Comparison of ENCODE assay signal across 2 cellular contexts in the genomic region with DNA sequence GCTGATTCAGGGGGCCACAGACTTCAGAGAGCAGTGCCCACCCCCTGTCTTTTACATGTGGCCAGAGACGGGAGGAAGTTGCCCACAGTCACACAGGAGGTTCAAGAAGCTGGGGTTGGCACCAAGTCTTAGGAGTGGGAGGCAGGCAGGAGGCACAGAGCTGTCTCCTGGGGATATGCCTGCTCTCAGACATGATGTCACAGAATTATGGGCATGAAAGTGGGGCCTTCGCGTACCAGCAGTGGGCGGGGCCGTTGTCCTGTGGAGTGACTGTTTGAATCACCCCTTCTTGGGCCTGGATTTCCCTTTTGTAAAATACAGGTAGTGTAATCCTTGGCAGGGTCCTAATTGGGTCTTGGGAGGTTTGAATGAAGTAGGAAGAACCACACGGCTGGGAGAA.
TF ChIP-seq lines count a peak whose summit lies in the region.

No MANE protein-coding gene starts in this region.

TF ChIP-seq in SK-N-SH, 30 proteins besides CTCF, POLR2A, EP300 and RAD21 (continued from another document):
- no peak for TF ChIP-seq NRF1 (IDR thresholded peaks at IDR 0.05; ENCODE audit: low read depth, low read length)
- no peak for TF ChIP-seq SIN3A (IDR thresholded peaks at IDR 0.05; ENCODE audit: borderline replicate concordance, low read depth, low read length)

TF ChIP-seq in SK-N-SH treated with all-trans-retinoic acid at 6 μM for 48 hours, 23 proteins besides CTCF, POLR2A, EP300 and RAD21 (continued from another document):
- TF ChIP-seq, protein P1, sequence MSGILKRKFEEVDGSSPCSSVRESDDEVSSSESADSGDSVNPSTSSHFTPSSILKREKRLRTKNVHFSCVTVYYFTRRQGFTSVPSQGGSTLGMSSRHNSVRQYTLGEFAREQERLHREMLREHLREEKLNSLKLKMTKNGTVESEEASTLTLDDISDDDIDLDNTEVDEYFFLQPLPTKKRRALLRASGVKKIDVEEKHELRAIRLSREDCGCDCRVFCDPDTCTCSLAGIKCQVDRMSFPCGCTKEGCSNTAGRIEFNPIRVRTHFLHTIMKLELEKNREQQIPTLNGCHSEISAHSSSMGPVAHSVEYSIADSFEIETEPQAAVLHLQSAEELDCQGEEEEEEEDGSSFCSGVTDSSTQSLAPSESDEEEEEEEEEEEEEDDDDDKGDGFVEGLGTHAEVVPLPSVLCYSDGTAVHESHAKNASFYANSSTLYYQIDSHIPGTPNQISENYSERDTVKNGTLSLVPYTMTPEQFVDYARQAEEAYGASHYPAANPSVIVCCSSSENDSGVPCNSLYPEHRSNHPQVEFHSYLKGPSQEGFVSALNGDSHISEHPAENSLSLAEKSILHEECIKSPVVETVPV (CRISPR knock-in tag; IDR thresholded peaks at IDR 0.05): no peak
- TF ChIP-seq RARB (CRISPR knock-in tag; IDR thresholded peaks at IDR 0.05): no peak
- no peak for TF ChIP-seq ZNF8 (CRISPR knock-in tag; IDR thresholded peaks at IDR 0.05)
TF ChIP-seq in SK-N-SH treated with all-trans-retinoic acid at 6 μM for 48 hours: peak in this region for 0.
